In genomic region chr15:80436511-80437307, GRCh38 we compare ENCODE assay signal across 11 cellular contexts. TPM values are rescaled to one million over a fixed set of nuclear protein-coding genes. Genes with fewer than 3 reads are reported as not detected.
DNase-seq lines count a peak whose midpoint lies in the region; ATAC-seq, FAIRE-seq and TF ChIP-seq lines count a peak whose summit lies in the region.
"Had no signal": no experiment of that assay in that cellular context is flagged by ENCODE, and none has a peak within 500 bp of the region (broad histone marks: within the 10 kb centered on the region; RNA-seq: fewer than 3 reads in every experiment).

No MANE protein-coding gene starts in this region.

- TF ChIP-seq CTCF in fibroblast of pulmonary artery (IDR thresholded peaks at IDR 0.05; ENCODE audit: low read length, missing control alignments) = no peak

- no peak overlapping the region for H3K4me3 ChIP-seq in fibroblast of pulmonary artery (replicated peaks; ENCODE audit: low read depth, low read length)

- DNase-seq in stimulated activated CD4-positive, alpha-beta T cell treated with anti-CD3 and anti-CD28 coated beads, Interleukin-1b, Interleukin-23, amount 100 ng/mL, for 48 hours = peak; percentile 9
- no peak for DNase-seq in stimulated activated CD4-positive, alpha-beta T cell treated with anti-CD3 and anti-CD28 coated beads, Interleukin-2, amount 100 ng/mL, for 48 hours
- peak; percentile 88 for DNase-seq in RCC 7860 (ENCODE audit: low spot score)
- DNase-seq in fibroblast of pulmonary artery (ENCODE audit: low read depth) = peak; percentile 14
- DNase-seq in GM12891 (ENCODE audit: insufficient read length, low spot score) = no peak
- DNase-seq in DMS79 (lab: John Stamatoyannopoulos, UW) = no peak
- no peak for DNase-seq in SHP77 treated with DMSO at 0.1 percent for 48 hours (lab: John Stamatoyannopoulos, UW)
- DNase-seq: hippocampal formation, NCI-H2107 had no signal

- ATAC-seq in GM19395 (IDR thresholded peaks at IDR 0.05; ENCODE audit: unreplicated experiment) = no peak

- no peak for TF ChIP-seq POLR2A in GM12891 (IDR thresholded peaks at IDR 0.05; ENCODE audit: low read depth, low read length)

- FAIRE-seq in RCC 7860 (lab: Jason Lieb, UNC) (peak; percentile 86), GM12891 (lab: Jason Lieb, UNC) (no peak)
- FAIRE-seq: D721Med had no signal

TF ChIP-seq in GM12891, 5 proteins besides CTCF, POLR2A, EP300 and RAD21:
- no peak for TF ChIP-seq POU2F2 (IDR thresholded peaks at IDR 0.05; ENCODE audit: low read depth, low read length)
- no peak for TF ChIP-seq PAX5 (IDR thresholded peaks at IDR 0.05; ENCODE audit: insufficient read depth, low read length, severe bottlenecking)
- TF ChIP-seq SPI1 (IDR thresholded peaks at IDR 0.05; ENCODE audit: low read depth, low read length) = no peak
- no peak for TF ChIP-seq POLR2AphosphoS5 (IDR thresholded peaks at IDR 0.05; ENCODE audit: low read depth, low read length)
- no peak for TF ChIP-seq TAF1 (IDR thresholded peaks at IDR 0.05; ENCODE audit: low read depth, low read length)

RNA-seq across cellular contexts. Expression of gene ARNT2, which starts 32.5 kb away (rescaled TPM):
- 0.21 TPM for polyA plus RNA-seq in GM12891 (2012; ENCODE audit: low read depth, missing spikeins)

Comparison
In these comparisons a context has a peak if more than half of its experiments do, and no peak if none do; other contexts are left out.
1. DNase-seq: peak in stimulated activated CD4-positive, alpha-beta T cell treated with anti-CD3 and anti-CD28 coated beads, Interleukin-1b, Interleukin-23, amount 100 ng/mL, for 48 hours (single experiment), RCC 7860 (single experiment) and fibroblast of pulmonary artery (single experiment); none in stimulated activated CD4-positive, alpha-beta T cell treated with anti-CD3 and anti-CD28 coated beads, Interleukin-2, amount 100 ng/mL, for 48 hours (0 of 2), GM12891 (single experiment), DMS79 (single experiment) and SHP77 treated with DMSO at 0.1 percent for 48 hours (single experiment).